In genomic region chr19:34618410-34618809, GRCh38 we compare ENCODE assay signal across 31 cellular contexts. TPM values are rescaled to one million over a fixed set of nuclear protein-coding genes. Genes with fewer than 3 reads are reported as not detected.
"Had no signal": no experiment of that assay in that cellular context is flagged by ENCODE, and none has a peak within 500 bp of the region (broad histone marks: within the 10 kb centered on the region; RNA-seq: fewer than 3 reads in every experiment).

No MANE protein-coding gene starts in this region.

- DNase-seq: colonic mucosa; cortex of kidney; dermis blood vessel endothelial cell; dorsolateral prefrontal cortex; effector CD4-positive, alpha-beta T cell; effector CD8-positive, alpha-beta T cell; effector memory CD4-positive, alpha-beta T cell; effector memory CD8-positive, alpha-beta T cell; endodermal cell; erythroblast; esophagus squamous epithelium; foreskin fibroblast; foreskin keratinocyte; foreskin melanocyte; gastrocnemius medialis; glutamatergic neuron; head of caudate nucleus; heart left ventricle; heart right ventricle had no signal

- H3K4me1 ChIP-seq: colonic mucosa, esophagus muscularis mucosa, esophagus squamous epithelium, foreskin keratinocyte, gastrocnemius medialis, gastroesophageal sphincter, heart left ventricle, heart right ventricle had no signal

- H3K27me3 ChIP-seq: colonic mucosa, esophagus muscularis mucosa, esophagus squamous epithelium, foreskin keratinocyte, gastrocnemius medialis, gastroesophageal sphincter, heart left ventricle, heart right ventricle had no signal

- H3K27ac ChIP-seq: colonic mucosa, coronary artery, dorsolateral prefrontal cortex, epithelial cell of prostate, esophagus muscularis mucosa, esophagus squamous epithelium, foreskin keratinocyte, gastrocnemius medialis, gastroesophageal sphincter, heart left ventricle, heart right ventricle had no signal

- ATAC-seq: effector memory CD8-positive, alpha-beta T cell; esophagus mucosa; foreskin keratinocyte; gastrocnemius medialis; gastroesophageal sphincter; heart left ventricle; heart right ventricle had no signal

- FAIRE-seq: colon, endometrium, endothelial cell of umbilical vein, frontal cortex had no signal

- H3K4me3 ChIP-seq: colonic mucosa, coronary artery, dorsolateral prefrontal cortex, esophagus muscularis mucosa, esophagus squamous epithelium, gastrocnemius medialis, gastroesophageal sphincter, heart left ventricle, heart right ventricle had no signal

- H3K9me3 ChIP-seq: colonic mucosa had no signal

- H3K36me3 ChIP-seq: colonic mucosa, esophagus muscularis mucosa, esophagus squamous epithelium, gastrocnemius medialis, gastroesophageal sphincter, heart left ventricle, heart right ventricle had no signal

RNA-seq across cellular contexts. Expression of gene SCGB2B2, which starts 58.5 kb away (rescaled TPM):
- total RNA-seq: dermis blood vessel endothelial cell, dermis microvascular lymphatic vessel endothelial cell, epithelial cell of proximal tubule, foreskin keratinocyte had no signal
- polyA plus RNA-seq: fibroblast of lung, foreskin keratinocyte had no signal
